1 cellular context compared by ENCODE assay signal in the genomic region with DNA sequence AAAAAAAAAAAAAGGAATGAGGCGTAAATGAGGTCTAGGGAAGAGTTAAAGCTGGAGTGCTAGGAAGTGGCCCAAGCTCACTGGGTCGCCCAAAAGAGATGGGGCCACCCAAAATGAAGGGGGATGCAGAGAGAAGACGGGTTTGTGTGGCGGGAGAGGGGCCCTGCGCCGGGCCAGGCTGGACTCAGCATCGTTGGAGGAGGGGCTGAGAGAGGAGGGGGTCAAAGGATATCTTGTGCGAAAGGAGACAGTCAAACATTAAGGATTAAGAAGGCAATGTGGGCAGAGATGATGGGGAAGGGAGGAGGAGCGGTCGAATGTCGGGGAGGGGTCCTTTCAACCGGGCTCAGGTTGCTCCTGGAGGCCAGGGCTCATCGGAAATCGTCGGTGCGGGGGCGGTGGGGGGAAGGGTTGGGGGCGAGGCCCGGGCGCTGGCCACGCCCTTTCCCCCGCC.
TF ChIP-seq lines count a peak whose summit lies in the region.

No MANE protein-coding gene starts in this region.

TF ChIP-seq in GM23338, 12 proteins besides CTCF, POLR2A, EP300 and RAD21 (continued from another document):
- TF ChIP-seq, protein P1, sequence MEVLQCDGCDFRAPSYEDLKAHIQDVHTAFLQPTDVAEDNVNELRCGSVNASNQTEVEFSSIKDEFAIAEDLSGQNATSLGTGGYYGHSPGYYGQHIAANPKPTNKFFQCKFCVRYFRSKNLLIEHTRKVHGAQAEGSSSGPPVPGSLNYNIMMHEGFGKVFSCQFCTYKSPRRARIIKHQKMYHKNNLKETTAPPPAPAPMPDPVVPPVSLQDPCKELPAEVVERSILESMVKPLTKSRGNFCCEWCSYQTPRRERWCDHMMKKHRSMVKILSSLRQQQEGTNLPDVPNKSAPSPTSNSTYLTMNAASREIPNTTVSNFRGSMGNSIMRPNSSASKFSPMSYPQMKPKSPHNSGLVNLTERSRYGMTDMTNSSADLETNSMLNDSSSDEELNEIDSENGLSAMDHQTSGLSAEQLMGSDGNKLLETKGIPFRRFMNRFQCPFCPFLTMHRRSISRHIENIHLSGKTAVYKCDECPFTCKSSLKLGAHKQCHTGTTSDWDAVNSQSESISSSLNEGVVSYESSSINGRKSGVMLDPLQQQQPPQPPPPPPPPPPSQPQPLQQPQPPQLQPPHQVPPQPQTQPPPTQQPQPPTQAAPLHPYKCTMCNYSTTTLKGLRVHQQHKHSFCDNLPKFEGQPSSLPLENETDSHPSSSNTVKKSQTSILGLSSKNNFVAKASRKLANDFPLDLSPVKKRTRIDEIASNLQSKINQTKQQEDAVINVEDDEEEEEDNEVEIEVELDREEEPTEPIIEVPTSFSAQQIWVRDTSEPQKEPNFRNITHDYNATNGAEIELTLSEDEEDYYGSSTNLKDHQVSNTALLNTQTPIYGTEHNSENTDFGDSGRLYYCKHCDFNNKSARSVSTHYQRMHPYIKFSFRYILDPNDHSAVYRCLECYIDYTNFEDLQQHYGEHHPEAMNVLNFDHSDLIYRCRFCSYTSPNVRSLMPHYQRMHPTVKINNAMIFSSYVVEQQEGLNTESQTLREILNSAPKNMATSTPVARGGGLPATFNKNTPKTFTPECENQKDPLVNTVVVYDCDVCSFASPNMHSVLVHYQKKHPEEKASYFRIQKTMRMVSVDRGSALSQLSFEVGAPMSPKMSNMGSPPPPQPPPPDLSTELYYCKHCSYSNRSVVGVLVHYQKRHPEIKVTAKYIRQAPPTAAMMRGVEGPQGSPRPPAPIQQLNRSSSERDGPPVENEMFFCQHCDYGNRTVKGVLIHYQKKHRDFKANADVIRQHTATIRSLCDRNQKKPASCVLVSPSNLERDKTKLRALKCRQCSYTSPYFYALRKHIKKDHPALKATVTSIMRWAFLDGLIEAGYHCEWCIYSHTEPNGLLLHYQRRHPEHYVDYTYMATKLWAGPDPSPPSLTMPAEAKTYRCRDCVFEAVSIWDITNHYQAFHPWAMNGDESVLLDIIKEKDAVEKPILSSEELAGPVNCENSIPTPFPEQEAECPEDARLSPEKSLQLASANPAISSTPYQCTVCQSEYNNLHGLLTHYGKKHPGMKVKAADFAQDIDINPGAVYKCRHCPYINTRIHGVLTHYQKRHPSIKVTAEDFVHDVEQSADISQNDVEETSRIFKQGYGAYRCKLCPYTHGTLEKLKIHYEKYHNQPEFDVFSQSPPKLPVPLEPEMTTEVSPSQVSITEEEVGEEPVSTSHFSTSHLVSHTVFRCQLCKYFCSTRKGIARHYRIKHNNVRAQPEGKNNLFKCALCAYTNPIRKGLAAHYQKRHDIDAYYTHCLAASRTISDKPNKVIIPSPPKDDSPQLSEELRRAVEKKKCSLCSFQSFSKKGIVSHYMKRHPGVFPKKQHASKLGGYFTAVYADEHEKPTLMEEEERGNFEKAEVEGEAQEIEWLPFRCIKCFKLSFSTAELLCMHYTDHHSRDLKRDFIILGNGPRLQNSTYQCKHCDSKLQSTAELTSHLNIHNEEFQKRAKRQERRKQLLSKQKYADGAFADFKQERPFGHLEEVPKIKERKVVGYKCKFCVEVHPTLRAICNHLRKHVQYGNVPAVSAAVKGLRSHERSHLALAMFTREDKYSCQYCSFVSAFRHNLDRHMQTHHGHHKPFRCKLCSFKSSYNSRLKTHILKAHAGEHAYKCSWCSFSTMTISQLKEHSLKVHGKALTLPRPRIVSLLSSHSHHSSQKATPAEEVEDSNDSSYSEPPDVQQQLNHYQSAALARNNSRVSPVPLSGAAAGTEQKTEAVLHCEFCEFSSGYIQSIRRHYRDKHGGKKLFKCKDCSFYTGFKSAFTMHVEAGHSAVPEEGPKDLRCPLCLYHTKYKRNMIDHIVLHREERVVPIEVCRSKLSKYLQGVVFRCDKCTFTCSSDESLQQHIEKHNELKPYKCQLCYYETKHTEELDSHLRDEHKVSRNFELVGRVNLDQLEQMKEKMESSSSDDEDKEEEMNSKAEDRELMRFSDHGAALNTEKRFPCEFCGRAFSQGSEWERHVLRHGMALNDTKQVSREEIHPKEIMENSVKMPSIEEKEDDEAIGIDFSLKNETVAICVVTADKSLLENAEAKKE (CRISPR knock-in tag; IDR thresholded peaks at IDR 0.05) = no peak
- no peak for TF ChIP-seq CREB1 (CRISPR knock-in tag; IDR thresholded peaks at IDR 0.05; ENCODE audit: low read depth)
- TF ChIP-seq POLR2AphosphoS5 (IDR thresholded peaks at IDR 0.05; ENCODE audit: low read depth) = peak; percentile 83
- TF ChIP-seq JUNB (IDR thresholded peaks at IDR 0.05; ENCODE audit: unreplicated experiment) = peak; percentile 30
